2 cellular contexts compared by ENCODE assay signal in the genomic region with DNA sequence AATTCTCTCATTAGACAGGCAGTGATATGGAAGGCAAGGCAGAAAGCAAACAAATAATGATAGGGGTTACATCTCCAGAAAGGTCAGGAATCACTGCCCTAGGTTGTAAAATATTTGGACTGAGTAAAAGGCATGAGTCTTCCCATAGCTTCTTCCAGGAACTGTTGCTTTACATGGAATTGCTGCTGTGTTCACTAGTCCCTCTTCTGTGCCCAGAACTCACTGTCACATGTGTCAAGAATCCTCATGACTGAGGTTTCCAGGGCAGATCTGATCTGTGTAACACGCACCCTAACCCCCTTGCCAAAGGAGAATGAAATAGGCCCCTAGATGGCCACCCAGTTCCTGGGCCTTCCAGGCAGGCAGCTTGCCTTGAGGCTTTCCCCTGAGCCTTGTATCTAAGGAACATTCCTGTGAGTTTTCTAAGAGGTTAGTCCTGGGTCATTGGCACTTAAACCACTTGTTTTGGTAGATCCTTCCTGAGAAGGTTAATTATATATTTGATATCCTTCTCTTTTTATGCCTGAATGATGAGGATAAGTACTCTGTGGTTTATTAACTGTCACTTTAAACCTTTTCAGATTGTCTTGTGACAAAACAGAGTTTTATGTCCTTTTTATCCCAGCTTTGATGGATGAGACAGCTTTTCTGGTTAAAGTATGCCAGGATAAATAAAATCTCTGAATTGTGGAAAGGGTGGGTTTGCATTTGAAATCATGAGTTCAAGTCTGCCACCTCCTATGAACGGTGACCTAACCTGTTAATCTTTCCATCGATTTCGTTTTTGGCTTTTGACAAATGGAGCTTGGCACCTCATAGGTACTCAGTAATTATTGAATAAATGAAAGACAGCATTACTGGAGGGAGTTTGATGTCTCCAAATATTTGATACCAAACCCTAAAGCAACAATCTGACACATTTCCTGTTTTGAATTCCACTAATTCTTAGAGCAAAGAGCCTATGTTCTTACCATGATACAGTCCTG.
A peak's percentile ranks its signal among the peaks of the same experiment; 100 is the strongest.
TF ChIP-seq lines count a peak whose summit lies in the region.

No MANE protein-coding gene starts in this region.

TF ChIP-seq in GM23338, 12 proteins besides CTCF, POLR2A, EP300 and RAD21 (continued from another document and continues in another):
- TF ChIP-seq ZNF462 (CRISPR knock-in tag; IDR thresholded peaks at IDR 0.05) (no peak), ZNF331 (CRISPR knock-in tag; IDR thresholded peaks at IDR 0.05; ENCODE audit: low read depth) (no peak), REST (IDR thresholded peaks at IDR 0.05; ENCODE audit: unreplicated experiment) (no peak), POLR2AphosphoS5 (IDR thresholded peaks at IDR 0.05; ENCODE audit: low read depth) (no peak), CREB1 (CRISPR knock-in tag; IDR thresholded peaks at IDR 0.05; ENCODE audit: low read depth) (no peak), STAT1 (IDR thresholded peaks at IDR 0.05; ENCODE audit: unreplicated experiment) (no peak), NANOG (IDR thresholded peaks at IDR 0.05; ENCODE audit: borderline replicate concordance) (no peak)

TF ChIP-seq in SK-N-SH, 30 proteins besides CTCF, POLR2A, EP300 and RAD21 (continued from another document):
- TF ChIP-seq RFX5 (IDR thresholded peaks at IDR 0.05; ENCODE audit: low read length) (no peak), RCOR1 (IDR thresholded peaks at IDR 0.05; ENCODE audit: low read length) (no peak), GABPA (IDR thresholded peaks at IDR 0.05; ENCODE audit: low read depth) (no peak), SIN3A (IDR thresholded peaks at IDR 0.05; ENCODE audit: borderline replicate concordance, low read depth, low read length) (no peak; the same call in 1 of the 2 replicates), JUND (IDR thresholded peaks at IDR 0.05) (peak; percentile 45; the same call in 1 of the 2 replicates), SMC3 (IDR thresholded peaks at IDR 0.05; ENCODE audit: low read depth, low read length) (0 out of 2 replicates have a peak, but pooled peaks have one; percentile 6), MAX (IDR thresholded peaks at IDR 0.05; ENCODE audit: low read depth) (no peak), TEAD4 (IDR thresholded peaks at IDR 0.05; ENCODE audit: borderline replicate concordance, insufficient read depth) (peak; percentile 52; the same call in 1 of the 2 replicates), REST (IDR thresholded peaks at IDR 0.05; ENCODE audit: low read depth, low read length) (no peak), NFIC (IDR thresholded peaks at IDR 0.05; ENCODE audit: borderline replicate concordance) (peak; percentile 59; the same call in 1 of the 2 replicates), TCF12 (IDR thresholded peaks at IDR 0.05) (peak; percentile 93), NRF1 (IDR thresholded peaks at IDR 0.05; ENCODE audit: low read depth, low read length) (no peak), TAF1 (IDR thresholded peaks at IDR 0.05; ENCODE audit: borderline replicate concordance, low read depth, low read length) (0 out of 2 replicates have a peak, but pooled peaks have one; percentile 9), FOXM1 (IDR thresholded peaks at IDR 0.05; ENCODE audit: low read depth) (peak; percentile 58; the same call in 1 of the 2 replicates), YY1 (IDR thresholded peaks at IDR 0.05; ENCODE audit: low read depth) (no peak), EZH2phosphoT487 (IDR thresholded peaks at IDR 0.05; ENCODE audit: borderline replicate concordance, low read depth) (no peak), FOXJ3 (CRISPR knock-in tag; IDR thresholded peaks at IDR 0.05) (no peak)
- TF ChIP-seq, protein P1, sequence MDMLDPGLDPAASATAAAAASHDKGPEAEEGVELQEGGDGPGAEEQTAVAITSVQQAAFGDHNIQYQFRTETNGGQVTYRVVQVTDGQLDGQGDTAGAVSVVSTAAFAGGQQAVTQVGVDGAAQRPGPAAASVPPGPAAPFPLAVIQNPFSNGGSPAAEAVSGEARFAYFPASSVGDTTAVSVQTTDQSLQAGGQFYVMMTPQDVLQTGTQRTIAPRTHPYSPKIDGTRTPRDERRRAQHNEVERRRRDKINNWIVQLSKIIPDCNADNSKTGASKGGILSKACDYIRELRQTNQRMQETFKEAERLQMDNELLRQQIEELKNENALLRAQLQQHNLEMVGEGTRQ (IDR thresholded peaks at IDR 0.05; ENCODE audit: borderline replicate concordance, low read depth, low read length): no peak
- TF ChIP-seq, protein P2, sequence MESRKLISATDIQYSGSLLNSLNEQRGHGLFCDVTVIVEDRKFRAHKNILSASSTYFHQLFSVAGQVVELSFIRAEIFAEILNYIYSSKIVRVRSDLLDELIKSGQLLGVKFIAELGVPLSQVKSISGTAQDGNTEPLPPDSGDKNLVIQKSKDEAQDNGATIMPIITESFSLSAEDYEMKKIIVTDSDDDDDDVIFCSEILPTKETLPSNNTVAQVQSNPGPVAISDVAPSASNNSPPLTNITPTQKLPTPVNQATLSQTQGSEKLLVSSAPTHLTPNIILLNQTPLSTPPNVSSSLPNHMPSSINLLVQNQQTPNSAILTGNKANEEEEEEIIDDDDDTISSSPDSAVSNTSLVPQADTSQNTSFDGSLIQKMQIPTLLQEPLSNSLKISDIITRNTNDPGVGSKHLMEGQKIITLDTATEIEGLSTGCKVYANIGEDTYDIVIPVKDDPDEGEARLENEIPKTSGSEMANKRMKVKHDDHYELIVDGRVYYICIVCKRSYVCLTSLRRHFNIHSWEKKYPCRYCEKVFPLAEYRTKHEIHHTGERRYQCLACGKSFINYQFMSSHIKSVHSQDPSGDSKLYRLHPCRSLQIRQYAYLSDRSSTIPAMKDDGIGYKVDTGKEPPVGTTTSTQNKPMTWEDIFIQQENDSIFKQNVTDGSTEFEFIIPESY (IDR thresholded peaks at IDR 0.05; ENCODE audit: borderline replicate concordance, low read depth): no peak
